ENCODE assay signal across 16 cellular contexts in the genomic region with DNA sequence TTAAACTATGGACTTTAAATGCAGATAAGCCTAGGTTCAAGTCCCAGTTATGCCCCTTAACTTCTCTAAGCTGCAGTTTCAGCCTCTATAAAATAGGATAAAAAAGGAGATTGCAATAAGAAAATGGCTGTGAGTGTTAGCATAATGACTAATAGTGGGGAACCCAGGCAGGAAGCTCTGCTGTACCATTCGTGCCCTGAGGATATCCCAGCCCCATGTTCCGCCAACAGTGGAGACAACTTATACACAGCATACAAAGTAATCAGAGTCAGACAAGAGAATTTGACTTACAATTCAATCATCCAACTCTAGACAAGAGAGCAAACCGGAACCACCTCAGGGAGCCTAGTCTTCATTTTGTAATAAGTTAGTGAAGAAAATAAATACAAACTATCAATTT.
DNase-seq lines count a peak whose midpoint lies in the region; ATAC-seq and TF ChIP-seq lines count a peak whose summit lies in the region.
"Had no signal": no experiment of that assay in that cellular context is flagged by ENCODE, and none has a peak within 500 bp of the region (broad histone marks: within the 10 kb centered on the region; RNA-seq: fewer than 3 reads in every experiment).

No MANE protein-coding gene starts in this region.

- H3K36me3 Mint-ChIP-seq in HFFc6 (ENCODE audit: low read depth) (no peaks in the 10 kb centered on the region), type B pancreatic cell (no peaks in the 10 kb centered on the region), natural killer cell (no peaks in the 10 kb centered on the region)
- no peaks in the 10 kb centered on the region for H3K36me3 Mint-ChIP-seq in activated T-cell treated with anti-CD3 and anti-CD28 coated beads, Interleukin-2, amount 50 U/mL, for 24 hours (ENCODE audit: low read depth)
- H3K36me3 Mint-ChIP-seq: activated naive CD4-positive, alpha-beta T cell treated with anti-CD3 and anti-CD28 coated beads, Interleukin-2, amount 10 ng/mL, durations not matched to agents 7 days and 5 days had no signal

- H3K9me3 Mint-ChIP-seq in HFFc6 (no peaks in the 10 kb centered on the region), type B pancreatic cell (peaks cover 4% of the 10 kb centered on the region), natural killer cell (no peaks in the 10 kb centered on the region)
- H3K9me3 Mint-ChIP-seq in activated T-cell treated with anti-CD3 and anti-CD28 coated beads, Interleukin-2, amount 50 U/mL, for 24 hours: no peaks in the 10 kb centered on the region
- H3K9me3 Mint-ChIP-seq: activated naive CD4-positive, alpha-beta T cell treated with anti-CD3 and anti-CD28 coated beads, Interleukin-2, amount 10 ng/mL, durations not matched to agents 7 days and 5 days had no signal

- ATAC-seq in natural killer cell: no peak

- H3K27ac ChIP-seq in SK-N-MC: no peak overlapping the region
- H3K27ac ChIP-seq: spleen, stomach, upper lobe of left lung had no signal

- TF ChIP-seq CTCF in HFFc6 (IDR thresholded peaks at IDR 0.05) (no peak), type B pancreatic cell (conservative IDR thresholded peaks at IDR 0.05) (no peak), natural killer cell (IDR thresholded peaks at IDR 0.05) (no peak)

- H3K9me3 ChIP-seq in SK-N-MC (ENCODE audit: low read depth, low read length): no peaks in the 10 kb centered on the region
- H3K9me3 ChIP-seq: spleen, stomach, upper lobe of left lung had no signal

- H3K4me3 ChIP-seq in SK-N-MC: no peak overlapping the region
- H3K4me3 ChIP-seq: spleen, stomach, upper lobe of left lung had no signal

- H3K4me3 Mint-ChIP-seq in HFFc6: no peak overlapping the region
- H3K4me3 Mint-ChIP-seq in type B pancreatic cell: no peak overlapping the region
- H3K4me3 Mint-ChIP-seq in activated T-cell treated with anti-CD3 and anti-CD28 coated beads, Interleukin-2, amount 50 U/mL, for 24 hours: no peak overlapping the region
- H3K4me3 Mint-ChIP-seq in natural killer cell: no peak overlapping the region
- H3K4me3 Mint-ChIP-seq: activated naive CD4-positive, alpha-beta T cell treated with anti-CD3 and anti-CD28 coated beads, Interleukin-2, amount 10 ng/mL, durations not matched to agents 7 days and 5 days; B cell had no signal

- intact Hi-C loops in natural killer cell (cut with micrococcal nuclease): no loop called here

- DNase-seq in HFFc6 (peak; percentile 16), SK-N-MC (ENCODE audit: low read depth, low spot score) (peak; percentile 8), foreskin melanocyte (peak; percentile 60), type B pancreatic cell (ENCODE audit: extremely low spot score, unreplicated experiment) (peak; percentile 11), natural killer cell (no peak), KBM-7 (no peak)
- DNase-seq in activated T-cell treated with anti-CD3 and anti-CD28 coated beads, Interleukin-2, amount 50 U/mL, for 24 hours: no peak
- DNase-seq: central memory CD4-positive, alpha-beta T cell; NCI-H1105; NCI-H446 treated with DMSO at 0.1 percent for 48 hours; spleen; T-helper 9 cell had no signal

- H3K27ac Mint-ChIP-seq in HFFc6 (no peak overlapping the region), type B pancreatic cell (no peak overlapping the region), natural killer cell (no peak overlapping the region)
- H3K27ac Mint-ChIP-seq in activated T-cell treated with anti-CD3 and anti-CD28 coated beads, Interleukin-2, amount 50 U/mL, for 24 hours: no peak overlapping the region
- H3K27ac Mint-ChIP-seq: activated naive CD4-positive, alpha-beta T cell treated with anti-CD3 and anti-CD28 coated beads, Interleukin-2, amount 10 ng/mL, durations not matched to agents 7 days and 5 days had no signal

- no peaks in the 10 kb centered on the region for H3K36me3 ChIP-seq in SK-N-MC (ENCODE audit: insufficient read depth, low read length)
- H3K36me3 ChIP-seq: spleen, stomach, upper lobe of left lung had no signal

- no peak overlapping the region for H3K9ac ChIP-seq in SK-N-MC (ENCODE audit: insufficient read length)

- H3K27me3 Mint-ChIP-seq in HFFc6 (ENCODE audit: insufficient read depth): peaks cover 30% of the 10 kb centered on the region
- H3K27me3 Mint-ChIP-seq in type B pancreatic cell: peaks cover 47% of the 10 kb centered on the region
- H3K27me3 Mint-ChIP-seq in activated T-cell treated with anti-CD3 and anti-CD28 coated beads, Interleukin-2, amount 50 U/mL, for 24 hours: peaks cover 14% of the 10 kb centered on the region
- H3K27me3 Mint-ChIP-seq in natural killer cell (ENCODE audit: low read depth in 2 of 2): peaks cover 16 to 18% of the 10 kb centered on the region in 2 donors

- in situ Hi-C loops in KBM-7 (cut with MboI; ENCODE audit: low pct_unique_long_range_greater_than_20kb, low sequenced_read_pairs): no loop called here

- H3K4me1 Mint-ChIP-seq in HFFc6 (ENCODE audit: low read depth) (no peaks in the 10 kb centered on the region), type B pancreatic cell (ENCODE audit: unreplicated experiment) (no peaks in the 10 kb centered on the region), natural killer cell (no peaks in the 10 kb centered on the region)
- H3K4me1 Mint-ChIP-seq in activated T-cell treated with anti-CD3 and anti-CD28 coated beads, Interleukin-2, amount 50 U/mL, for 24 hours (ENCODE audit: low read depth): peaks cover 2% of the 10 kb centered on the region
- H3K4me1 Mint-ChIP-seq: activated naive CD4-positive, alpha-beta T cell treated with anti-CD3 and anti-CD28 coated beads, Interleukin-2, amount 10 ng/mL, durations not matched to agents 7 days and 5 days had no signal

Comparison
In these comparisons a context has a peak if more than half of its experiments do, and no peak if none do; other contexts are left out.
1. DNase-seq: peak in HFFc6 (single experiment), SK-N-MC (single experiment), foreskin melanocyte (single experiment) and type B pancreatic cell (single experiment); none in activated T-cell treated with anti-CD3 and anti-CD28 coated beads, Interleukin-2, amount 50 U/mL, for 24 hours (single experiment), natural killer cell (single experiment) and KBM-7 (single experiment).